8 cellular contexts compared by ENCODE assay signal in genomic region chr12:57111046-57111698, GRCh38. TPM values are rescaled to one million over a fixed set of nuclear protein-coding genes. Genes with fewer than 3 reads are reported as not detected.
A peak's percentile ranks its signal among the peaks of the same experiment; 100 is the strongest.
DNase-seq lines count a peak whose midpoint lies in the region; ATAC-seq, FAIRE-seq and TF ChIP-seq lines count a peak whose summit lies in the region.

Gene STAT6, minus strand, starts transcription at chr12:57111362. Its CDS starts 3,084 bp downstream, at chr12:57108278.

- no peak for FAIRE-seq in pancreas (lab: Jason Lieb, UNC)

- H3K4me3 ChIP-seq in pancreas (peak within 1 kb of the TSS; percentile 38 to 71 (median 68)), upper lobe of left lung (peak within 1 kb of the TSS; percentile 67 to 84 (median 72))

- H3K4me1 ChIP-seq in pancreas = peaks cover 0 to 11% (median 0%) of the 10 kb centered on the region in 3 donors
- peaks cover 31 to 39% (median 35%) of the 10 kb centered on the region in 4 donors for H3K4me1 ChIP-seq in upper lobe of left lung

- H3K27ac ChIP-seq in pancreas (peak within 1 kb of the TSS; percentile 96 to 98 (median 97)), upper lobe of left lung (peak within 1 kb of the TSS; percentile 94 to 100 (median 99))

- 0 to 1% methylated on average over 12 to 13 of the region's 13 CpGs for WGBS in pancreas, 2 donors
- WGBS in upper lobe of left lung, 2 donors = 1 to 5% methylated on average over 9 to 13 of the region's 13 CpGs

- no peak for TF ChIP-seq EP300 in upper lobe of left lung (IDR thresholded peaks at IDR 0.05)

- H3K9me3 ChIP-seq in pancreas (no peaks in the 10 kb centered on the region), upper lobe of left lung (no peaks in the 10 kb centered on the region)

- ATAC-seq in GM19025 (IDR thresholded peaks at IDR 0.05; ENCODE audit: low read depth, unreplicated experiment) = peak; percentile 55
- peak; percentile 56 for ATAC-seq in HG03432 (IDR thresholded peaks at IDR 0.05; ENCODE audit: unreplicated experiment)
- ATAC-seq in pancreas = peak; percentile 75 to 84 (median 76)
- peak; percentile 90 to 92 for ATAC-seq in upper lobe of left lung (ENCODE audit: low FRiP score in 2 of 2)

- TF ChIP-seq CTCF in AG09319 (IDR thresholded peaks at IDR 0.05; ENCODE audit: low read depth, low read length) (no peak), pancreas (IDR thresholded peaks at IDR 0.05) (no peak), upper lobe of left lung (IDR thresholded peaks at IDR 0.05) (peak in 2 of 6 experiments; percentile 18 to 21)

- H3K36me3 ChIP-seq in pancreas (peaks cover 0 to 7% (median 0%) of the 10 kb centered on the region in 3 donors), upper lobe of left lung (peaks cover 2 to 27% (median 22%) of the 10 kb centered on the region in 4 donors)

- H3K27me3 ChIP-seq in pancreas (no peaks in the 10 kb centered on the region), upper lobe of left lung (no peaks in the 10 kb centered on the region)

- intact Hi-C loops in pancreas (cut with DNase I) = loop anchor here in 2 of 3 donors (5.0 kb wide), 2 partner anchors 39 to 44 kb away; no protein-coding TSS in a partner anchor

- DNase-seq in AG09319 (ENCODE audit: extremely low read depth, low read depth) = peak; percentile 63
- DNase-seq in activated naive CD4-positive, alpha-beta T cell treated with Interleukin-2 at 50 U/mL for 16 hours = peak; percentile 81
- no peak for DNase-seq in glomerular endothelial cell (ENCODE audit: extremely low read depth, low read depth, low spot score)
- peak in 5 of 6 donors; percentile 75 to 88 (median 79) for DNase-seq in pancreas
- DNase-seq in upper lobe of left lung = peak in 1 of 2 donors; percentile 93

- TF ChIP-seq POLR2A in Raji (IDR thresholded peaks at IDR 0.05; ENCODE audit: insufficient read depth, low read depth, low read length) (peak; percentile 72; the same call in 1 of the 2 replicates), upper lobe of left lung (IDR thresholded peaks at IDR 0.05) (peak in 3 of 4 donors; percentile 25 to 84 (median 61))

RNA-seq across cellular contexts. Expression of gene STAT6, which starts in this region (rescaled TPM):
- total RNA-seq in glomerular endothelial cell (91.2 and 108 TPM in 2 replicates), pancreas (100 to 1,000 TPM in 1 of 6 donors, 10 to 100 TPM in 5; 31.0 to 116 (median 51.9) TPM), upper lobe of left lung (100 to 1,000 TPM; 123 to 605 (median 251) TPM)
- 100 to 1,000 TPM; 137 to 141 TPM for polyA plus RNA-seq in pancreas
